In the genomic region with DNA sequence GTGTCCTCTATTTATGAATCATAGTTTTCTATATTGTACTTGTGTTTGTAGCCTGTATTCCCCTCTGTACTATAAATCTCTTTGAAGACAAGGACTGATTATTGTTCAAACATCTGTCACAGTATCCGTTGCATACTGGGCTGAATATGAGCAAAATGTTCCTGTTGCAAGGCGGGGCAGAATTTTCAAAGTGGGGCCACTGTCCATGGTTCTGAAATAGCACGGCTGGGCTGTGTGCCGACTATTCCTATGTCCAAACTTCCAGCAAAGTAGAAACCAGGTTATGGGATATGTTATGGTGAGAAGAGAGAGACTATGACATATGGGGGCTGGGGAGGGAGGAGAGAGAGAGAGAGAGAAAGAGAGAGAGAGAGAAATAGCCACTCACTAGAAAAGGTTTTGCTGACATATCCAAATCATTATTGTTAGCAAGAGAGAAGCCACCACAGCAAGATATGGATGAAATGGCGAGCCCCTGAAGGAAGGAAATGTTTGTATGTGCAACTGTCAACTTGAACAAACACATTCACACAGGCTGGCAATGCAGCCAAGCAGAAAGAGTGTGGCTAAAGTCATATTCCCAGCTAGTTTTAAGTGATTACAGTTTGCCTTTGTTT, we compare ENCODE assay signal across 10 cellular contexts.
DNase-seq lines count a peak whose midpoint lies in the region; ATAC-seq, FAIRE-seq and TF ChIP-seq lines count a peak whose summit lies in the region.
"Had no signal": no experiment of that assay in that cellular context is flagged by ENCODE, and none has a peak within 500 bp of the region (broad histone marks: within the 10 kb centered on the region; RNA-seq: fewer than 3 reads in every experiment).

No MANE protein-coding gene starts in this region.

- H4K20me1 ChIP-seq in smooth muscle cell (ENCODE audit: low read depth): no peaks in the 10 kb centered on the region

- no peak overlapping the region for H3K27ac ChIP-seq in gastroesophageal sphincter
- H3K27ac ChIP-seq in smooth muscle cell (ENCODE audit: low read depth): no peak overlapping the region
- H3K27ac ChIP-seq: ascending aorta had no signal

- H3K79me2 ChIP-seq in smooth muscle cell (ENCODE audit: low read depth): no peaks in the 10 kb centered on the region

- TF ChIP-seq POLR2A in gastroesophageal sphincter (IDR thresholded peaks at IDR 0.05) (no peak), GM12891 (IDR thresholded peaks at IDR 0.05; ENCODE audit: low read depth, low read length) (no peak)

- no peaks in the 10 kb centered on the region for H3F3A ChIP-seq in smooth muscle cell (ENCODE audit: low read depth)

- TF ChIP-seq CTCF in gastroesophageal sphincter (IDR thresholded peaks at IDR 0.05): no peak
- no peak for TF ChIP-seq CTCF in smooth muscle cell (IDR thresholded peaks at IDR 0.05; ENCODE audit: borderline replicate concordance, insufficient read depth, poor library complexity, severe bottlenecking)

- no peak for TF ChIP-seq EP300 in gastroesophageal sphincter (IDR thresholded peaks at IDR 0.05)

- DNase-seq in EH (ENCODE audit: low read depth) (peak; percentile 35), HuH-7 (ENCODE audit: low spot score) (peak; percentile 15), adipocyte (ENCODE audit: low read depth) (peak; percentile 44), left colon (peak in 1 of 2 donors; percentile 13), smooth muscle cell (lab: John Stamatoyannopoulos, UW; ENCODE audit: unreplicated experiment) (no peak), GM12891 (ENCODE audit: insufficient read length, low spot score) (no peak)

- H3K4me1 ChIP-seq in adipocyte (ENCODE audit: control insufficient read depth, insufficient read depth, low read length) (no peaks in the 10 kb centered on the region), gastroesophageal sphincter (no peaks in the 10 kb centered on the region), smooth muscle cell (ENCODE audit: low read depth) (no peaks in the 10 kb centered on the region)
- H3K4me1 ChIP-seq: ascending aorta had no signal

- peak; percentile 38 for ATAC-seq in left colon
- no peak for ATAC-seq in GM21390 (IDR thresholded peaks at IDR 0.05; ENCODE audit: unreplicated experiment)
- no peak for ATAC-seq in gastroesophageal sphincter

- no peak for FAIRE-seq in GM12891 (lab: Jason Lieb, UNC)
- FAIRE-seq: H1 had no signal

- no peak overlapping the region for H3K4me2 ChIP-seq in smooth muscle cell

- intact Hi-C loops in left colon (cut with DNase I, micrococcal nuclease): no loop called here

- H3K9me3 ChIP-seq in adipocyte (ENCODE audit: control insufficient read depth, low read length): no peaks in the 10 kb centered on the region
- H3K9me3 ChIP-seq in gastroesophageal sphincter: no peaks in the 10 kb centered on the region
- H3K9me3 ChIP-seq in smooth muscle cell (replicated peaks; ENCODE audit: low read depth): no peaks in the 10 kb centered on the region
- H3K9me3 ChIP-seq: ascending aorta had no signal

- H3K4me3 ChIP-seq in adipocyte (ENCODE audit: low read length) (no peak overlapping the region), gastroesophageal sphincter (no peak overlapping the region), smooth muscle cell (no peak overlapping the region)
- H3K4me3 ChIP-seq: ascending aorta had no signal

- H3K9ac ChIP-seq in adipocyte (ENCODE audit: low read length): no peak overlapping the region
- H3K9ac ChIP-seq in smooth muscle cell (ENCODE audit: low read depth): no peak overlapping the region

- H2AFZ ChIP-seq in smooth muscle cell (ENCODE audit: low read depth): no peak overlapping the region

- H3K36me3 ChIP-seq in adipocyte (ENCODE audit: control insufficient read depth, insufficient read depth, low read length, severe bottlenecking) (no peaks in the 10 kb centered on the region), gastroesophageal sphincter (no peaks in the 10 kb centered on the region), smooth muscle cell (ENCODE audit: low read depth) (no peaks in the 10 kb centered on the region)
- H3K36me3 ChIP-seq: ascending aorta had no signal

- H3K27me3 ChIP-seq in adipocyte (replicated peaks; ENCODE audit: control insufficient read depth, insufficient read depth, low read length) (peaks cover 17% of the 10 kb centered on the region), gastroesophageal sphincter (peaks cover 54% of the 10 kb centered on the region), smooth muscle cell (ENCODE audit: low read depth) (peaks cover 72% of the 10 kb centered on the region)
- H3K27me3 ChIP-seq: ascending aorta had no signal

- 13 to 27% methylated on average over 3 to 5 of the region's 5 CpGs for WGBS in gastroesophageal sphincter (ENCODE audit: low coverage in 1 of 2), 2 donors
- WGBS in smooth muscle cell (ENCODE audit: low lambda C conversion rate): 33% methylated on average over 5 of the region's 5 CpGs

TF ChIP-seq in GM12891, 5 proteins besides CTCF, POLR2A, EP300 and RAD21:
- TF ChIP-seq POU2F2 (IDR thresholded peaks at IDR 0.05; ENCODE audit: low read depth, low read length) (no peak), SPI1 (IDR thresholded peaks at IDR 0.05; ENCODE audit: low read depth, low read length) (no peak), POLR2AphosphoS5 (IDR thresholded peaks at IDR 0.05; ENCODE audit: low read depth, low read length) (no peak), PAX5 (IDR thresholded peaks at IDR 0.05; ENCODE audit: insufficient read depth, low read length, severe bottlenecking) (no peak), TAF1 (IDR thresholded peaks at IDR 0.05; ENCODE audit: low read depth, low read length) (no peak)

Comparison
In these comparisons a context has a peak if more than half of its experiments do, and no peak if none do; other contexts are left out.
1. DNase-seq: peak in EH (single experiment), HuH-7 (single experiment) and adipocyte (single experiment); none in smooth muscle cell (single experiment) and GM12891 (single experiment).